ENCODE assay signal across 8 cellular contexts in genomic region chr17:50269477-50270429, GRCh38. TPM values are rescaled to one million over a fixed set of nuclear protein-coding genes. Genes with fewer than 3 reads are reported as not detected.
DNase-seq lines count a peak whose midpoint lies in the region; ATAC-seq and TF ChIP-seq lines count a peak whose summit lies in the region.

No MANE protein-coding gene starts in this region.

- peak; percentile 54 for ATAC-seq in HG02610 (IDR thresholded peaks at IDR 0.05; ENCODE audit: unreplicated experiment)
- ATAC-seq in activated T-cell treated with anti-CD3 and anti-CD28 coated beads, Interleukin-2, amount 50 U/mL, for 4 hours: peak; percentile 81

- H3K27me3 ChIP-seq in Caco-2 (replicated peaks; ENCODE audit: control insufficient read depth, insufficient read depth, low read length) (no peaks in the 10 kb centered on the region), OCI-LY3 (ENCODE audit: low read depth, low read length) (no peaks in the 10 kb centered on the region), neural progenitor cell (peaks cover 23% of the 10 kb centered on the region), testis (no peaks in the 10 kb centered on the region)

- no peaks in the 10 kb centered on the region for H4K20me1 ChIP-seq in OCI-LY3 (ENCODE audit: insufficient read depth, low read length)
- no peaks in the 10 kb centered on the region for H4K20me1 ChIP-seq in neural progenitor cell (ENCODE audit: low read depth)

- H3K4me1 ChIP-seq in Caco-2 (peaks cover 22% of the 10 kb centered on the region), OCI-LY3 (ENCODE audit: low read length) (peaks cover 10% of the 10 kb centered on the region), neural progenitor cell (peaks cover 29% of the 10 kb centered on the region), testis (peaks cover 32% of the 10 kb centered on the region)

- H3K4me1 Mint-ChIP-seq in Caco-2 (ENCODE audit: low read depth, unreplicated experiment) (peaks cover 14% of the 10 kb centered on the region), neural progenitor cell (peaks cover 50% of the 10 kb centered on the region)
- H3K4me1 Mint-ChIP-seq in activated T-cell treated with anti-CD3 and anti-CD28 coated beads, Interleukin-2, amount 50 U/mL, for 4 hours (ENCODE audit: low read depth): peaks cover 5% of the 10 kb centered on the region

- peaks cover 4% of the 10 kb centered on the region for H3K36me3 Mint-ChIP-seq in Caco-2 (ENCODE audit: insufficient read depth, unreplicated experiment)
- no peaks in the 10 kb centered on the region for H3K36me3 Mint-ChIP-seq in activated T-cell treated with anti-CD3 and anti-CD28 coated beads, Interleukin-2, amount 50 U/mL, for 4 hours (ENCODE audit: insufficient read depth)
- H3K36me3 Mint-ChIP-seq in neural progenitor cell: no peaks in the 10 kb centered on the region

- H3K79me2 ChIP-seq in OCI-LY3 (ENCODE audit: low read length) (peaks cover 5% of the 10 kb centered on the region), neural progenitor cell (ENCODE audit: low read depth) (no peaks in the 10 kb centered on the region)

- TF ChIP-seq CTCF in Caco-2 (IDR thresholded peaks at IDR 0.05; ENCODE audit: insufficient read depth in 1 of 2, low read depth in 1 of 2, low read length in 1 of 2, severe bottlenecking in 1 of 2, unreplicated experiment in 1 of 2) (peak; percentile 92 to 98), OCI-LY3 (IDR thresholded peaks at IDR 0.05; ENCODE audit: low read depth, low read length) (peak; percentile 77), fibroblast of villous mesenchyme (IDR thresholded peaks at IDR 0.05; ENCODE audit: insufficient read depth, low read depth, low read length) (peak; percentile 95), neural progenitor cell (IDR thresholded peaks at IDR 0.05) (peak; percentile 80), testis (IDR thresholded peaks at IDR 0.05) (peak; percentile 65 to 88 (median 68))

- 73% methylated on average over 15 to 16 of the region's 16 CpGs for WGBS in testis, 2 donors

- peak; percentile 80 to 86 for DNase-seq in Caco-2
- peak; percentile 45 for DNase-seq in activated T-cell treated with anti-CD3 and anti-CD28 coated beads, Interleukin-2, amount 50 U/mL, for 4 hours
- DNase-seq in fibroblast of villous mesenchyme (ENCODE audit: low read depth): peak; percentile 86
- DNase-seq in neural progenitor cell (ENCODE audit: low spot score): peak; percentile 75
- DNase-seq in testis: peak; percentile 87
- no peak for DNase-seq in KG1 (lab: John Stamatoyannopoulos, UW)

- no peak overlapping the region for H3K27ac ChIP-seq in OCI-LY3 (ENCODE audit: low read length)
- H3K27ac ChIP-seq in neural progenitor cell: no peak overlapping the region
- peak overlapping the region; percentile 48 to 77 for H3K27ac ChIP-seq in testis

- no peak overlapping the region for H3K4me2 ChIP-seq in OCI-LY3 (ENCODE audit: low read length)
- no peak overlapping the region for H3K4me2 ChIP-seq in neural progenitor cell

- H3K4me3 Mint-ChIP-seq in Caco-2 (ENCODE audit: unreplicated experiment) (no peak overlapping the region), neural progenitor cell (no peak overlapping the region)
- H3K4me3 Mint-ChIP-seq in activated T-cell treated with anti-CD3 and anti-CD28 coated beads, Interleukin-2, amount 50 U/mL, for 4 hours: no peak overlapping the region

- H3K9ac ChIP-seq in OCI-LY3 (ENCODE audit: low read length) (no peak overlapping the region), neural progenitor cell (no peak overlapping the region)

- no peak overlapping the region for H3K4me3 ChIP-seq in Caco-2 (ENCODE audit: low read depth, low read length)
- H3K4me3 ChIP-seq in OCI-LY3 (ENCODE audit: low read length): no peak overlapping the region
- peak overlapping the region; percentile 45 for H3K4me3 ChIP-seq in fibroblast of villous mesenchyme (ENCODE audit: low read depth, low read length)
- no peak overlapping the region for H3K4me3 ChIP-seq in neural progenitor cell
- H3K4me3 ChIP-seq in testis: no peak overlapping the region

- no peak overlapping the region for H3K27ac Mint-ChIP-seq in Caco-2 (ENCODE audit: unreplicated experiment)
- H3K27ac Mint-ChIP-seq in neural progenitor cell: peak overlapping the region; percentile 50

- TF ChIP-seq POLR2A in testis (IDR thresholded peaks at IDR 0.05): no peak

- H3K36me3 ChIP-seq in Caco-2 (ENCODE audit: control insufficient read depth, insufficient read depth, low read length) (no peaks in the 10 kb centered on the region), OCI-LY3 (replicated peaks; ENCODE audit: low read depth, low read length) (no peaks in the 10 kb centered on the region), neural progenitor cell (no peaks in the 10 kb centered on the region), testis (ENCODE audit: low read depth, missing control alignments) (no peaks in the 10 kb centered on the region)

- H3K9me3 Mint-ChIP-seq in Caco-2 (ENCODE audit: unreplicated experiment) (no peaks in the 10 kb centered on the region), neural progenitor cell (no peaks in the 10 kb centered on the region)
- H3K9me3 Mint-ChIP-seq in activated T-cell treated with anti-CD3 and anti-CD28 coated beads, Interleukin-2, amount 50 U/mL, for 4 hours: no peaks in the 10 kb centered on the region

- H2AFZ ChIP-seq in OCI-LY3 (ENCODE audit: low read depth, low read length): no peak overlapping the region
- peak overlapping the region; percentile 4 for H2AFZ ChIP-seq in neural progenitor cell (replicated peaks)

- H3K9me3 ChIP-seq in Caco-2 (no peaks in the 10 kb centered on the region), OCI-LY3 (ENCODE audit: insufficient read depth, low read length) (no peaks in the 10 kb centered on the region), neural progenitor cell (ENCODE audit: low read depth) (no peaks in the 10 kb centered on the region), testis (no peaks in the 10 kb centered on the region)

- H3F3A ChIP-seq in neural progenitor cell (ENCODE audit: low read depth): peaks cover 12% of the 10 kb centered on the region

- BruUV-seq in Caco-2 (replicated peaks; lab: Mats Ljungman, UMichigan): no TSS peak

- CTCF ChIA-PET in Caco-2 (lab: Charles Lee): interaction anchor here (0.6 to 9.2 kb wide), 11 partner anchors 12 to 833 kb away, joined by 3 to 245 read pairs (median 4); partner anchors contain the start of genes COL1A1 and TAC4

- intact Hi-C loops in Caco-2 (cut with micrococcal nuclease; ENCODE audit: unreplicated experiment) (no loop called here), testis (cut with DNase I; ENCODE audit: low total_unique reads) (loop anchor here (5.0 kb wide), 1 partner anchor 67 kb away; the partner anchor contains the start of gene COL1A1)

- H3K27me3 Mint-ChIP-seq in Caco-2 (ENCODE audit: insufficient read depth, unreplicated experiment) (no peaks in the 10 kb centered on the region), neural progenitor cell (ENCODE audit: insufficient read depth, low read depth) (peaks cover 11% of the 10 kb centered on the region)
- peaks cover 22% of the 10 kb centered on the region for H3K27me3 Mint-ChIP-seq in activated T-cell treated with anti-CD3 and anti-CD28 coated beads, Interleukin-2, amount 50 U/mL, for 4 hours (ENCODE audit: low read depth)

- POLR2A ChIA-PET in Caco-2 (lab: Charles Lee): interaction anchor here (0.5 kb wide), 1 partner anchor 17 kb away, joined by 3 read pairs; no protein-coding TSS in a partner anchor

RNA-seq across cellular contexts. Expression of gene TMEM92, which starts 4.5 kb away (rescaled TPM):
- total RNA-seq in Caco-2 (2022) (14.6 and 14.8 TPM in 2 replicates), fibroblast of villous mesenchyme (under 0.01 TPM in 1 of 2 replicates, not detected in the other), neural progenitor cell (ENCODE audit: low replicate concordance) (1.8 and 4.4 TPM in 2 replicates), testis (1 to 10 TPM in 1 of 2 donors, under 1 TPM in 1; 0.93 to 1.5 TPM)
- not detected for total RNA-seq in activated T-cell treated with anti-CD3 and anti-CD28 coated beads, Interleukin-2, amount 50 U/mL, for 4 hours
- polyA plus RNA-seq in testis (ENCODE audit: insufficient read depth, low read depth, low replicate concordance): 0.44 TPM

Comparison
In these comparisons a context has a peak if more than half of its experiments do, and no peak if none do; other contexts are left out.
1. H3K27ac ChIP-seq: peak in testis (2 of 2); none in OCI-LY3 (single experiment) and neural progenitor cell (single experiment).
2. Peak in every context shown above with its lines, with median percentiles within 50 percentile points of each other: CTCF ChIP-seq.